Comparison of ENCODE assay signal across 9 cellular contexts in genomic region chr12:53221203-53222076, GRCh38. TPM values are rescaled to one million over a fixed set of nuclear protein-coding genes. Genes with fewer than 3 reads are reported as not detected.
DNase-seq lines count a peak whose midpoint lies in the region; ATAC-seq and TF ChIP-seq lines count a peak whose summit lies in the region.
"Had no signal": no experiment of that assay in that cellular context is flagged by ENCODE, and none has a peak within 500 bp of the region (broad histone marks: within the 10 kb centered on the region; RNA-seq: fewer than 3 reads in every experiment).

No MANE protein-coding gene starts in this region.

- DNase-seq in Caco-2 (peak; percentile 87), HT-29 (ENCODE audit: low spot score) (peak; percentile 62), T-helper 22 cell (ENCODE audit: low read depth) (peak; percentile 29), coronary artery (ENCODE audit: low spot score) (peak; percentile 87), left lobe of liver (ENCODE audit: low spot score) (peak; percentile 72)

- intact Hi-C loops in Caco-2 (cut with micrococcal nuclease; ENCODE audit: unreplicated experiment): loop anchor here (1.0 to 5.0 kb wide), 3 partner anchors 8 to 161 kb away; partner anchors contain the start of gene SP1

- no peaks in the 10 kb centered on the region for H3K27me3 ChIP-seq in Caco-2 (replicated peaks; ENCODE audit: control insufficient read depth, insufficient read depth, low read length)

- H3K9me3 ChIP-seq in Caco-2: no peaks in the 10 kb centered on the region

- CTCF ChIA-PET in Caco-2 (lab: Charles Lee): interaction anchor here (1.4 to 2.2 kb wide), 3 partner anchors 10 to 100 kb away, joined by 6 to 7 read pairs (median 6); partner anchors contain the start of genes AAAS and PFDN5

- H3K27ac ChIP-seq in coronary artery: peak overlapping the region; percentile 93 to 97

- H3K4me1 ChIP-seq in Caco-2: peaks cover 20% of the 10 kb centered on the region

- H3K9me3 Mint-ChIP-seq in Caco-2 (ENCODE audit: unreplicated experiment): no peaks in the 10 kb centered on the region
- no peaks in the 10 kb centered on the region for H3K9me3 Mint-ChIP-seq in stimulated activated memory B cell treated with anti-CD40 and anti-IgM and Interleukin-4, amounts not matched to agents 10 μg/mL and 1 μg/mL and 100 μg/mL, for 72 hours

- peak overlapping the region; percentile 89 for H3K27ac Mint-ChIP-seq in Caco-2 (ENCODE audit: unreplicated experiment)
- H3K27ac Mint-ChIP-seq in stimulated activated memory B cell treated with anti-CD40 and anti-IgM and Interleukin-4, amounts not matched to agents 10 μg/mL and 1 μg/mL and 100 μg/mL, for 72 hours: peak overlapping the region; percentile 93

- H3K4me3 ChIP-seq in Caco-2 (ENCODE audit: low read depth, low read length) (peak overlapping the region; percentile 45), coronary artery (peak overlapping the region; percentile 90)

- TF ChIP-seq CTCF in Caco-2 (IDR thresholded peaks at IDR 0.05; ENCODE audit: insufficient read depth in 1 of 2, low read depth in 1 of 2, low read length in 1 of 2, severe bottlenecking in 1 of 2, unreplicated experiment in 1 of 2) (peak in 1 of 2 experiments; percentile 41), coronary artery (IDR thresholded peaks at IDR 0.05) (no peak)

- H3K4me3 Mint-ChIP-seq in Caco-2 (ENCODE audit: unreplicated experiment): peak overlapping the region; percentile 97
- H3K4me3 Mint-ChIP-seq in stimulated activated memory B cell treated with anti-CD40 and anti-IgM and Interleukin-4, amounts not matched to agents 10 μg/mL and 1 μg/mL and 100 μg/mL, for 72 hours: peak overlapping the region; percentile 94

- POLR2A ChIA-PET in Caco-2 (lab: Charles Lee): interaction anchor here (0.7 to 1.9 kb wide), 4 partner anchors 30 to 100 kb away, joined by 3 to 13 read pairs (median 6); partner anchors contain the start of genes AAAS and CSAD

- H3K27me3 Mint-ChIP-seq in Caco-2 (ENCODE audit: insufficient read depth, unreplicated experiment): no peaks in the 10 kb centered on the region
- no peaks in the 10 kb centered on the region for H3K27me3 Mint-ChIP-seq in stimulated activated memory B cell treated with anti-CD40 and anti-IgM and Interleukin-4, amounts not matched to agents 10 μg/mL and 1 μg/mL and 100 μg/mL, for 72 hours

- H3K36me3 ChIP-seq in Caco-2 (ENCODE audit: control insufficient read depth, insufficient read depth, low read length): no peaks in the 10 kb centered on the region

- TSS peak; percentile 96 for BruUV-seq in Caco-2 (replicated peaks; lab: Mats Ljungman, UMichigan)

- ATAC-seq in GM19372 (IDR thresholded peaks at IDR 0.05; ENCODE audit: low read depth, unreplicated experiment) (peak; percentile 20), left lobe of liver (peak; percentile 76), GM18868 (IDR thresholded peaks at IDR 0.05; ENCODE audit: unreplicated experiment) (no peak)
- peak; percentile 46 for ATAC-seq in stimulated activated memory B cell treated with anti-CD40 and anti-IgM and Interleukin-4, amounts not matched to agents 10 μg/mL and 1 μg/mL and 100 μg/mL, for 72 hours

- H3K36me3 Mint-ChIP-seq in Caco-2 (ENCODE audit: insufficient read depth, unreplicated experiment): peaks cover 10% of the 10 kb centered on the region
- H3K36me3 Mint-ChIP-seq in stimulated activated memory B cell treated with anti-CD40 and anti-IgM and Interleukin-4, amounts not matched to agents 10 μg/mL and 1 μg/mL and 100 μg/mL, for 72 hours: peaks cover 12% of the 10 kb centered on the region

- peaks cover 47% of the 10 kb centered on the region for H3K4me1 Mint-ChIP-seq in Caco-2 (ENCODE audit: low read depth, unreplicated experiment)
- H3K4me1 Mint-ChIP-seq in stimulated activated memory B cell treated with anti-CD40 and anti-IgM and Interleukin-4, amounts not matched to agents 10 μg/mL and 1 μg/mL and 100 μg/mL, for 72 hours: peaks cover 58% of the 10 kb centered on the region

RNA-seq across cellular contexts. Expression of gene RARG, which starts 10.6 kb away (rescaled TPM):
- total RNA-seq in Caco-2 (2022) (11.8 and 12.9 TPM in 2 replicates), left lobe of liver (2.5 TPM)
- total RNA-seq in HT-29 (2014; rRNA removed; shearing (Covaris generic)): 89.7 and 92.5 TPM in 2 replicates

RNA-seq across cellular contexts. Expression of gene ITGB7, which starts 14.4 kb away (rescaled TPM):
- total RNA-seq in Caco-2 (2022): 1.1 TPM in 2 replicates
- total RNA-seq in HT-29 (2014; rRNA removed; shearing (Covaris generic)): 8.1 and 11.4 TPM in 2 replicates
- total RNA-seq in left lobe of liver: 8.6 TPM
- total RNA-seq: dermis microvascular lymphatic vessel endothelial cell had no signal

RNA-seq across cellular contexts. Expression of gene CSAD, which starts 40.7 kb away (rescaled TPM):
- total RNA-seq in Caco-2 (2022) (20.1 and 23.0 TPM in 2 replicates), left lobe of liver (53.6 TPM)
- 14.7 and 16.3 TPM in 2 replicates for total RNA-seq in HT-29 (2014; rRNA removed; shearing (Covaris generic))

RNA-seq across cellular contexts. Expression of gene ZNF740, which starts 40.9 kb away (rescaled TPM):
- total RNA-seq in Caco-2 (2022) (35.8 and 43.0 TPM in 2 replicates), left lobe of liver (25.9 TPM)
- total RNA-seq in HT-29 (2014; rRNA removed; shearing (Covaris generic)): 8.1 and 8.8 TPM in 2 replicates

RNA-seq across cellular contexts. Expression of gene ESPL1, which starts 46.7 kb away (rescaled TPM):
- 32.3 and 34.9 TPM in 2 replicates for total RNA-seq in Caco-2 (2022)
- 28.0 and 31.0 TPM in 2 replicates for total RNA-seq in HT-29 (2014; rRNA removed; shearing (Covaris generic))
- total RNA-seq in left lobe of liver: 0.73 TPM

Comparison
In these comparisons a context has a peak if more than half of its experiments do, and no peak if none do; other contexts are left out.
1. DNase-seq: peak in every context shown above with its lines; median percentile 87 in Caco-2; 87 in coronary artery; 72 in left lobe of liver; 62 in HT-29; 29 in T-helper 22 cell.